In genomic region chr4:144051494-144051893, GRCh38 we compare ENCODE assay signal across 18 cellular contexts. TPM values are rescaled to one million over a fixed set of nuclear protein-coding genes. Genes with fewer than 3 reads are reported as not detected.
"Had no signal": no experiment of that assay in that cellular context is flagged by ENCODE, and none has a peak within 500 bp of the region (broad histone marks: within the 10 kb centered on the region; RNA-seq: fewer than 3 reads in every experiment).

No MANE protein-coding gene starts in this region.

RNA-seq across cellular contexts. Expression of gene GYPB, which starts 32.3 kb away (rescaled TPM):
- total RNA-seq: activated naive CD4-positive, alpha-beta T cell treated with anti-CD3 and anti-CD28 coated beads for 36 hours; activated naive CD4-positive, alpha-beta T cell treated with anti-CD3 and anti-CD28 coated beads, Interleukin-2, amount 50 U/mL, for 72 hours; activated naive CD8-positive, alpha-beta T cell treated with anti-CD3 and anti-CD28 coated beads for 36 hours; activated T-cell treated with anti-CD3 and anti-CD28 coated beads, Interleukin-2, amount 50 U/mL, for 4 hours; activated T-cell treated with anti-CD3 and anti-CD28 coated beads, Interleukin-2, amount 50 U/mL, for 72 hours; activated T-helper 1 cell treated with anti-CD3 and anti-CD28 coated beads, Interleukin-12 subunit alpha, Interleukin-12 subunit beta, Interleukin-2, Interleukin-4 antibody, amounts not matched to agents 30 ng/mL and 10 ng/mL and 1 ng/mL, durations not matched to agents 14 hours and 24 hours and 36 hours; activated T-helper 17 cell treated with anti-CD3 and anti-CD28 coated beads, Interleukin-2, amount 50 U/mL, for 72 hours; activated T-helper 2 cell treated with anti-CD3 and anti-CD28 coated beads, Interferon-gamma antibody, Interleukin-2, Interleukin-4, amounts not matched to agents 10 μg/mL and 5 μg/mL and 100 μg/mL, durations not matched to agents 14 hours and 24 hours and 36 hours; adrenal gland; ascending aorta; astrocyte; body of pancreas; breast epithelium; bronchial epithelial cell; cardiac muscle cell; chondrocyte had no signal
- polyA plus RNA-seq: adipose tissue, adrenal gland, aorta had no signal
